Comparison of ENCODE assay signal across 1 cellular context in the genomic region with DNA sequence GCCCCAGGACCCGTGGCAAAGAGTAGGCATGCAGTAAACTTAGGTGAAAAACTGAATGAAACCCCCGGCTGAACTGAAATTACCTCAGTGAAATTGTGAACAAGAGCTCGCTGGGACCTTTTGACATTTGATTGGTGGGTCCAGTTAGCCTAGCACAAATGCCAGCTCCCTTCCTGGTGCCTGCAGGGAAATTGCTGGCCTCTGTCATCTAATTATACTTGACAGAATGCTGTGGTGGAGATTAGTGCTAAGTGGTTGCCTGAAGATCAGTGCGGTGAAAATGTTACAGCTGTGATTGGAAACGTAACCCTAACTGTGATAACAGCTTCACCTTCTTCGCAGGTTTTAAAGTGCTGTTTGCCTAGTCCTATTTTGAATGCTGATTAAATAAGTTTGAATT.
TF ChIP-seq lines count a peak whose summit lies in the region.

No MANE protein-coding gene starts in this region.

TF ChIP-seq in SK-N-SH treated with all-trans-retinoic acid at 6 μM for 48 hours, 23 proteins besides CTCF, POLR2A, EP300 and RAD21 (continued from another document):
- TF ChIP-seq TSHZ2 (CRISPR knock-in tag; IDR thresholded peaks at IDR 0.05) (peak; percentile 81), GLIS3 (CRISPR knock-in tag; IDR thresholded peaks at IDR 0.05) (no peak), SNAI2 (CRISPR knock-in tag; IDR thresholded peaks at IDR 0.05) (no peak), ESRRG (CRISPR knock-in tag; IDR thresholded peaks at IDR 0.05) (no peak), ZFP30 (CRISPR knock-in tag; IDR thresholded peaks at IDR 0.05) (no peak), ISL1 (CRISPR knock-in tag; IDR thresholded peaks at IDR 0.05) (peak; percentile 68), CREB5 (CRISPR knock-in tag; IDR thresholded peaks at IDR 0.05; ENCODE audit: low read depth) (no peak), ZNF70 (CRISPR knock-in tag; IDR thresholded peaks at IDR 0.05) (no peak)
- TF ChIP-seq, protein P1, sequence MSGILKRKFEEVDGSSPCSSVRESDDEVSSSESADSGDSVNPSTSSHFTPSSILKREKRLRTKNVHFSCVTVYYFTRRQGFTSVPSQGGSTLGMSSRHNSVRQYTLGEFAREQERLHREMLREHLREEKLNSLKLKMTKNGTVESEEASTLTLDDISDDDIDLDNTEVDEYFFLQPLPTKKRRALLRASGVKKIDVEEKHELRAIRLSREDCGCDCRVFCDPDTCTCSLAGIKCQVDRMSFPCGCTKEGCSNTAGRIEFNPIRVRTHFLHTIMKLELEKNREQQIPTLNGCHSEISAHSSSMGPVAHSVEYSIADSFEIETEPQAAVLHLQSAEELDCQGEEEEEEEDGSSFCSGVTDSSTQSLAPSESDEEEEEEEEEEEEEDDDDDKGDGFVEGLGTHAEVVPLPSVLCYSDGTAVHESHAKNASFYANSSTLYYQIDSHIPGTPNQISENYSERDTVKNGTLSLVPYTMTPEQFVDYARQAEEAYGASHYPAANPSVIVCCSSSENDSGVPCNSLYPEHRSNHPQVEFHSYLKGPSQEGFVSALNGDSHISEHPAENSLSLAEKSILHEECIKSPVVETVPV (CRISPR knock-in tag; IDR thresholded peaks at IDR 0.05), result no peak
TF ChIP-seq in SK-N-SH treated with all-trans-retinoic acid at 6 μM for 48 hours: peak in this region for 3.
